8 cellular contexts compared by ENCODE assay signal in genomic region chr16:47460301-47460754, GRCh38. TPM values are rescaled to one million over a fixed set of nuclear protein-coding genes. Genes with fewer than 3 reads are reported as not detected.
DNase-seq lines count a peak whose midpoint lies in the region; ATAC-seq, FAIRE-seq and TF ChIP-seq lines count a peak whose summit lies in the region.

No MANE protein-coding gene starts in this region.

- no peak overlapping the region for H3K56ac ChIP-seq in H9 (ENCODE audit: insufficient read length, low read depth, low read length)

- no peak overlapping the region for H2BK120ac ChIP-seq in H9 (ENCODE audit: low read depth, low read length, poor library complexity, severe bottlenecking)

- H3K79me1 ChIP-seq in H9 (ENCODE audit: insufficient read depth, low read depth, low read length, poor library complexity, severe bottlenecking), result peaks cover 2% of the 10 kb centered on the region

- no peak overlapping the region for H3K4ac ChIP-seq in H9 (ENCODE audit: low read depth, low read length)

- WGBS in H9 (ENCODE audit: extremely low coverage, insufficient read length, low lambda C conversion rate), result no CpG with 5 or more reads among the region's 6 CpGs
- 7% methylated on average over 6 of the region's 6 CpGs for WGBS in testis, 2 donors

- H3K4me1 Mint-ChIP-seq in H9, result peaks cover 29 to 31% of the 10 kb centered on the region in 2 experiments

- peaks cover 42% of the 10 kb centered on the region for H3K79me2 ChIP-seq in ACC112 (ENCODE audit: control insufficient read depth, insufficient read depth, low read length, unreplicated experiment)
- no peaks in the 10 kb centered on the region for H3K79me2 ChIP-seq in H9 (ENCODE audit: insufficient read depth, low read length)

- DNase-seq in H9 (no peak), ascending aorta (ENCODE audit: low spot score in 2 of 2) (no peak), kidney (no peak), testis (no peak), DMS153 treated with DMSO at 0.1 percent for 48 hours (lab: John Stamatoyannopoulos, UW; ENCODE audit: unreplicated experiment) (no peak), NCI-H187 treated with DMSO at 0.1 percent for 48 hours (lab: John Stamatoyannopoulos, UW) (no peak)

- no peak overlapping the region for H2BK5ac ChIP-seq in H9 (ENCODE audit: insufficient read length, low read length)

- peaks cover 11% of the 10 kb centered on the region for H3K23me2 ChIP-seq in H9 (ENCODE audit: insufficient read length, low read depth, low read length, poor library complexity, severe bottlenecking)

- H2BK15ac ChIP-seq in H9 (ENCODE audit: low read depth, low read length), result no peak overlapping the region

- H3K23ac ChIP-seq in H9 (ENCODE audit: insufficient read length, low read depth, low read length), result no peak overlapping the region

- H4K8ac ChIP-seq in H9 (replicated peaks; ENCODE audit: insufficient read length, low read depth, low read length), result no peak overlapping the region

- H4K20me1 ChIP-seq in H9 (ENCODE audit: control insufficient read depth, insufficient read depth, insufficient read length), result no peaks in the 10 kb centered on the region

- H2BK12ac ChIP-seq in H9 (ENCODE audit: insufficient read length, low read depth, low read length), result no peak overlapping the region

- no peak overlapping the region for H4K5ac ChIP-seq in H9 (ENCODE audit: insufficient read length, low read depth, low read length)

- H3K18ac ChIP-seq in H9 (ENCODE audit: insufficient read length, low read depth, low read length), result no peak overlapping the region

- H3K27ac Mint-ChIP-seq in H9, result peak overlapping the region; percentile 94 to 99 (median 99)

- H3K4me3 Mint-ChIP-seq in H9, result peak overlapping the region; percentile 100

- H3K4me3 ChIP-seq in ACC112 (ENCODE audit: low read depth, low read length) (peak overlapping the region; percentile 93), ascending aorta (peak overlapping the region; percentile 91 to 95), kidney (ENCODE audit: low read length in 2 of 2) (peak overlapping the region; percentile 77 to 99), testis (peak overlapping the region; percentile 83 to 98)

- H3K27ac ChIP-seq in ACC112 (ENCODE audit: low read depth, low read length), result peak overlapping the region; percentile 96
- H3K27ac ChIP-seq in H9 (ENCODE audit: insufficient read length, low read depth, low read length), result no peak overlapping the region
- peak overlapping the region; percentile 99 to 100 for H3K27ac ChIP-seq in ascending aorta
- H3K27ac ChIP-seq in kidney (ENCODE audit: low read depth in 2 of 2, low read length in 2 of 2), result peak overlapping the region; percentile 98 to 99
- H3K27ac ChIP-seq in testis, result peak overlapping the region; percentile 96 to 98

- H2AK5ac ChIP-seq in H9 (ENCODE audit: insufficient read length, low read length), result no peak overlapping the region

- intact Hi-C loops in ascending aorta (cut with DNase I), result loop anchor here (2.0 to 10.0 kb wide), 4 partner anchors 32 to 773 kb away; partner anchors contain the start of genes DNAJA2, ORC6 and VPS35
- intact Hi-C loops in kidney (cut with DNase I), result no loop called here
- intact Hi-C loops in testis (cut with DNase I; ENCODE audit: low total_unique reads), result no loop called here

- H3K9ac ChIP-seq in H9 (ENCODE audit: extremely low read depth, insufficient read length, low read length), result peak overlapping the region; percentile 60
- H3K9ac ChIP-seq in kidney (ENCODE audit: low read length in 2 of 2), result peak overlapping the region; percentile 66 to 82

- peaks cover 0 to 17% (median 12%) of the 10 kb centered on the region in 3 experiments; a peak in 6 of 7 replicates for H3K36me3 Mint-ChIP-seq in H9 (ENCODE audit: insufficient read depth in 1 of 3, low read depth in 3 of 3)

- H3K14ac ChIP-seq in H9 (ENCODE audit: insufficient read depth, low read length), result peak overlapping the region; percentile 69; the same call in 1 of the 2 replicates

- peak overlapping the region; percentile 95 for H2AFZ ChIP-seq in ACC112 (ENCODE audit: low read length, unreplicated experiment)
- no peak overlapping the region for H2AFZ ChIP-seq in H9 (ENCODE audit: low read length)

- no peak for TF ChIP-seq CTCF in H9 (conservative IDR thresholded peaks at IDR 0.05)
- no peak for TF ChIP-seq CTCF in ascending aorta (IDR thresholded peaks at IDR 0.05)
- TF ChIP-seq CTCF in kidney (IDR thresholded peaks at IDR 0.05; ENCODE audit: borderline replicate concordance, extremely low read depth, insufficient read depth), result no peak
- TF ChIP-seq CTCF in testis (IDR thresholded peaks at IDR 0.05), result no peak

- H3K36me3 ChIP-seq in ACC112 (ENCODE audit: insufficient read depth, low read length) (0 out of 2 replicates have a peak, but pooled peaks cover 4% of the 10 kb centered on the region), ascending aorta (peaks cover 0 to 10% of the 10 kb centered on the region in 2 donors), kidney (ENCODE audit: control insufficient read depth in 1 of 2, insufficient read depth in 2 of 2, low read length in 2 of 2) (peaks cover 5% of the 10 kb centered on the region in 2 donors), testis (ENCODE audit: low read depth, missing control alignments) (no peaks in the 10 kb centered on the region)

- H3K27me3 Mint-ChIP-seq in H9 (ENCODE audit: low read depth), result no peaks in the 10 kb centered on the region

- no peak for FAIRE-seq in kidney (lab: Jason Lieb, UNC)

- H3K4me2 ChIP-seq in H9 (ENCODE audit: insufficient read depth, insufficient read length, low read length), result peak overlapping the region; percentile 63

- no peaks in the 10 kb centered on the region; a peak in 1 of 5 replicates for H3K9me3 Mint-ChIP-seq in H9

- no peak for TF ChIP-seq POLR2A in testis (IDR thresholded peaks at IDR 0.05)

- no peak overlapping the region for H4K91ac ChIP-seq in H9 (ENCODE audit: insufficient read length, low read depth, low read length)

- H3K9me3 ChIP-seq in H9 (ENCODE audit: control insufficient read depth, low read depth, low read length), result no peaks in the 10 kb centered on the region
- no peaks in the 10 kb centered on the region for H3K9me3 ChIP-seq in ascending aorta
- no peaks in the 10 kb centered on the region for H3K9me3 ChIP-seq in kidney (ENCODE audit: control insufficient read depth in 1 of 2, low read length in 2 of 2)
- H3K9me3 ChIP-seq in testis, result no peaks in the 10 kb centered on the region

- no peak overlapping the region for H2BK20ac ChIP-seq in H9 (ENCODE audit: low read depth, low read length, poor library complexity, severe bottlenecking)

- H3K27me3 ChIP-seq in ACC112 (ENCODE audit: insufficient read depth, low read length) (no peaks in the 10 kb centered on the region), H9 (ENCODE audit: insufficient read depth, low read length) (no peaks in the 10 kb centered on the region; the same call in 1 of the 2 replicates), ascending aorta (no peaks in the 10 kb centered on the region), testis (no peaks in the 10 kb centered on the region)

- ATAC-seq in GM19463 (IDR thresholded peaks at IDR 0.05; ENCODE audit: unreplicated experiment), result no peak

- no peak overlapping the region for H3T11ph ChIP-seq in H9 (ENCODE audit: low read length)

- peaks cover 34% of the 10 kb centered on the region for H3K4me1 ChIP-seq in ACC112 (ENCODE audit: control insufficient read depth, insufficient read depth, low read length, unreplicated experiment)
- H3K4me1 ChIP-seq in H9 (ENCODE audit: insufficient read depth, low read length), result no peaks in the 10 kb centered on the region; the same call in 1 of the 2 replicates
- H3K4me1 ChIP-seq in ascending aorta, result peaks cover 8 to 17% of the 10 kb centered on the region in 2 donors
- peaks cover 16 to 21% of the 10 kb centered on the region in 2 donors for H3K4me1 ChIP-seq in kidney (ENCODE audit: control insufficient read depth in 1 of 2, insufficient read depth in 1 of 2, low read depth in 1 of 2, low read length in 2 of 2)
- H3K4me1 ChIP-seq in testis, result peaks cover 38% of the 10 kb centered on the region

RNA-seq across cellular contexts. Expression of gene ITFG1, which starts 0.5 kb away (rescaled TPM):
- total RNA-seq in H9 (2021) (18.0 and 19.7 TPM in 2 replicates), ascending aorta (56.7 TPM), kidney (63.7 TPM), testis (100 to 1,000 TPM; 121 to 130 TPM)
- polyA plus RNA-seq in kidney (ENCODE audit: insufficient read depth, low read depth, low replicate concordance) (69.7 TPM), testis (ENCODE audit: insufficient read depth, low read depth, low replicate concordance) (94.7 TPM)

RNA-seq across cellular contexts. Expression of gene PHKB, which starts 0.8 kb away (rescaled TPM):
- 38.8 and 39.0 TPM in 2 replicates for total RNA-seq in H9 (2021)
- total RNA-seq in ascending aorta, result 14.6 TPM
- total RNA-seq in kidney, result 80.5 TPM
- polyA plus RNA-seq in kidney (ENCODE audit: insufficient read depth, low read depth, low replicate concordance), result 48.3 TPM
- total RNA-seq in testis, result 100 to 1,000 TPM; 136 to 168 TPM
- polyA plus RNA-seq in testis (ENCODE audit: insufficient read depth, low read depth, low replicate concordance), result 66.7 TPM
